8 cellular contexts compared by ENCODE assay signal in genomic region chr4:118865091-118865708, GRCh38. TPM values are rescaled to one million over a fixed set of nuclear protein-coding genes. Genes with fewer than 3 reads are reported as not detected.
DNase-seq lines count a peak whose midpoint lies in the region; ATAC-seq and TF ChIP-seq lines count a peak whose summit lies in the region.

No MANE protein-coding gene starts in this region.

- no peaks in the 10 kb centered on the region for H3K79me1 ChIP-seq in IMR-90 (ENCODE audit: low read depth in 1 of 2, low read length in 2 of 2)

- intact Hi-C loops in IMR-90 (cut with micrococcal nuclease) = no loop called here
- intact Hi-C loops in right lobe of liver (cut with DNase I) = no loop called here
- intact Hi-C loops in posterior cingulate gyrus (cut with DNase I) = no loop called here

- in situ Hi-C loops in IMR-90 (cut with MboI; ENCODE audit: low sequenced_read_pairs) = no loop called here

- H3K14ac ChIP-seq in IMR-90 (replicated peaks; ENCODE audit: low read depth, low read length) = no peak overlapping the region

- H3K4me3 ChIP-seq in DND-41 (ENCODE audit: low read depth in 1 of 2, low read length in 2 of 2) = no peak overlapping the region
- no peak overlapping the region for H3K4me3 ChIP-seq in IMR-90 (ENCODE audit: insufficient read depth, low read depth, low read length)
- peak overlapping the region; percentile 25; the same call in 1 of the 2 replicates for H3K4me3 ChIP-seq in OCI-LY3 (ENCODE audit: low read length)
- peak overlapping the region; percentile 46 for H3K4me3 ChIP-seq in coronary artery
- no peak overlapping the region for H3K4me3 ChIP-seq in right lobe of liver

- 28% methylated on average over 3 of the region's 5 CpGs; no CpG with 5 or more reads in 1 of the 2 experiments for WGBS in IMR-90 (ENCODE audit: extremely low coverage in 2 of 2, insufficient read length in 1 of 2), 2 experiments
- WGBS in right lobe of liver (ENCODE audit: insufficient coverage, low coverage, low lambda C conversion rate, missing lambda C conversion rate) = 4% methylated on average over 5 of the region's 5 CpGs

- 0 out of 2 replicates have a peak overlapping the region, but pooled peaks have one; percentile 48 for H2AFZ ChIP-seq in DND-41 (ENCODE audit: low read depth, low read length)
- H2AFZ ChIP-seq in IMR-90 (replicated peaks; ENCODE audit: low read length, poor library complexity) = peak overlapping the region; percentile 82
- peak overlapping the region; percentile 92 for H2AFZ ChIP-seq in OCI-LY3 (ENCODE audit: low read depth, low read length)

- no peak overlapping the region for H3K23ac ChIP-seq in IMR-90 (ENCODE audit: low read depth, low read length)

- H3K4me2 ChIP-seq in DND-41 (ENCODE audit: insufficient read depth, low read length) = peak overlapping the region; percentile 17; the same call in 1 of the 2 replicates
- no peak overlapping the region for H3K4me2 ChIP-seq in IMR-90 (ENCODE audit: low read depth, low read length)
- H3K4me2 ChIP-seq in OCI-LY3 (ENCODE audit: low read length) = peak overlapping the region; percentile 62

- peak; percentile 53 for TF ChIP-seq RAD21 in IMR-90 (IDR thresholded peaks at IDR 0.05; ENCODE audit: low read length)

- CTCF ChIA-PET in IMR-90 (lab: Yijun Ruan, JAX) = interaction anchor here (0.9 to 1.9 kb wide), 6 partner anchors 11 to 30 kb away, joined by 3 to 7 read pairs (median 4); no protein-coding TSS in a partner anchor

- TF ChIP-seq POLR2A in IMR-90 (IDR thresholded peaks at IDR 0.05; ENCODE audit: low read depth, low read length) (no peak), right lobe of liver (IDR thresholded peaks at IDR 0.05) (no peak)

- H4K91ac ChIP-seq in IMR-90 (ENCODE audit: insufficient read depth, low read depth, low read length) = no peak overlapping the region

- H3K4me1 ChIP-seq in DND-41 (ENCODE audit: insufficient read depth, low read length) (no peaks in the 10 kb centered on the region), IMR-90 (ENCODE audit: control insufficient read depth, insufficient read depth, low read length) (no peaks in the 10 kb centered on the region), OCI-LY3 (ENCODE audit: low read length) (peaks cover 12% of the 10 kb centered on the region), right lobe of liver (no peaks in the 10 kb centered on the region)

- H2BK15ac ChIP-seq in IMR-90 (ENCODE audit: low read depth, low read length) = no peak overlapping the region

- no peak overlapping the region for H2BK20ac ChIP-seq in IMR-90 (ENCODE audit: low read depth, low read length)

- BruUV-seq in IMR-90 (replicated peaks; lab: Mats Ljungman, UMichigan) = no TSS peak

- H3K79me2 ChIP-seq in DND-41 (ENCODE audit: insufficient read depth, low read length) (no peaks in the 10 kb centered on the region), OCI-LY3 (ENCODE audit: low read length) (no peaks in the 10 kb centered on the region)

- no peak overlapping the region for H3K18ac ChIP-seq in IMR-90 (ENCODE audit: low read depth, low read length)

- H3K27me3 ChIP-seq in DND-41 (ENCODE audit: insufficient read depth, low read length, poor library complexity) (no peaks in the 10 kb centered on the region), IMR-90 (ENCODE audit: control insufficient read depth, insufficient read depth, low read length) (no peaks in the 10 kb centered on the region), OCI-LY3 (ENCODE audit: low read depth, low read length) (no peaks in the 10 kb centered on the region), right lobe of liver (no peaks in the 10 kb centered on the region)

- no peak overlapping the region for H2AK9ac ChIP-seq in IMR-90 (replicated peaks; ENCODE audit: low read depth, low read length, poor library complexity)

- no peak overlapping the region for H3K4ac ChIP-seq in IMR-90 (ENCODE audit: low read depth, low read length)

- H2BK5ac ChIP-seq in IMR-90 (ENCODE audit: low read depth, low read length, poor library complexity, severe bottlenecking) = no peak overlapping the region

- H3K9me3 ChIP-seq in DND-41 (ENCODE audit: insufficient read depth, low read length, severe bottlenecking) (no peaks in the 10 kb centered on the region), IMR-90 (ENCODE audit: control insufficient read depth, insufficient read depth, low read length) (no peaks in the 10 kb centered on the region), OCI-LY3 (ENCODE audit: insufficient read depth, low read length) (no peaks in the 10 kb centered on the region), right lobe of liver (no peaks in the 10 kb centered on the region)

- POLR2A ChIA-PET in IMR-90 (lab: Charles Lee; ENCODE audit: unreplicated experiment) = no interaction called here

- H4K8ac ChIP-seq in IMR-90 (ENCODE audit: low read depth in 2 of 2, low read length in 2 of 2) = no peak overlapping the region

- H2BK120ac ChIP-seq in IMR-90 (ENCODE audit: low read depth, low read length) = no peak overlapping the region

- H3K56ac ChIP-seq in IMR-90 (ENCODE audit: extremely low read depth, insufficient read depth, low read length) = no peak overlapping the region

- dilution Hi-C loops in IMR-90 (cut with HindIII; ENCODE audit: low sequenced_read_pairs, unreplicated experiment) = no loop called here

- H3K9ac ChIP-seq in DND-41 (ENCODE audit: low read depth, low read length) (no peak overlapping the region), IMR-90 (ENCODE audit: low read depth, low read length) (no peak overlapping the region), OCI-LY3 (ENCODE audit: low read length) (0 out of 2 replicates have a peak overlapping the region, but pooled peaks have one; percentile 6)

- no peak overlapping the region for H2AK5ac ChIP-seq in IMR-90 (ENCODE audit: low read depth, low read length)

- H3K9me1 ChIP-seq in IMR-90 (ENCODE audit: insufficient read depth, low read length) = no peaks in the 10 kb centered on the region

- H4K5ac ChIP-seq in IMR-90 (ENCODE audit: low read depth, low read length) = no peak overlapping the region

- H4K20me1 ChIP-seq in DND-41 (ENCODE audit: insufficient read depth, low read length) = no peaks in the 10 kb centered on the region
- no peaks in the 10 kb centered on the region for H4K20me1 ChIP-seq in IMR-90 (ENCODE audit: insufficient read depth, low read length)
- H4K20me1 ChIP-seq in OCI-LY3 (ENCODE audit: insufficient read depth, low read length) = no peaks in the 10 kb centered on the region

- H3K36me3 ChIP-seq in DND-41 (ENCODE audit: insufficient read depth, low read length) = no peaks in the 10 kb centered on the region
- H3K36me3 ChIP-seq in IMR-90 (ENCODE audit: control insufficient read depth, insufficient read depth, low read length) = no peaks in the 10 kb centered on the region
- no peaks in the 10 kb centered on the region for H3K36me3 ChIP-seq in OCI-LY3 (replicated peaks; ENCODE audit: low read depth, low read length)
- H3K36me3 ChIP-seq in right lobe of liver = no peaks in the 10 kb centered on the region

- peak; percentile 77 for TF ChIP-seq CTCF in DND-41 (IDR thresholded peaks at IDR 0.05; ENCODE audit: borderline replicate concordance, extremely low read depth, low read length, poor library complexity, severe bottlenecking)
- peak; percentile 63 for TF ChIP-seq CTCF in IMR-90 (conservative IDR thresholded peaks at IDR 0.05; ENCODE audit: low read depth, low read length)
- TF ChIP-seq CTCF in OCI-LY3 (IDR thresholded peaks at IDR 0.05; ENCODE audit: low read depth, low read length) = peak; percentile 82
- peak; percentile 25 for TF ChIP-seq CTCF in coronary artery (IDR thresholded peaks at IDR 0.05)
- TF ChIP-seq CTCF in right lobe of liver (IDR thresholded peaks at IDR 0.05) = peak; percentile 69 to 78 (median 74)

- DNase-seq in DND-41 (peak; percentile 24), IMR-90 (peak; percentile 64), coronary artery (ENCODE audit: low spot score) (no peak), right lobe of liver (peak in 2 of 3 donors; percentile 25 to 57), inferior parietal cortex (ENCODE audit: extremely low spot score) (no peak), posterior cingulate gyrus (no peak)

- H3K27ac ChIP-seq in DND-41 (ENCODE audit: low read length) (no peak overlapping the region), IMR-90 (ENCODE audit: insufficient read depth, low read length) (no peak overlapping the region), OCI-LY3 (ENCODE audit: low read length) (no peak overlapping the region), coronary artery (no peak overlapping the region), right lobe of liver (no peak overlapping the region)

- peak; percentile 86 for ATAC-seq in DND-41 (ENCODE audit: insufficient read depth, low read depth)
- ATAC-seq in GM21381 (IDR thresholded peaks at IDR 0.05; ENCODE audit: unreplicated experiment) = peak; percentile 81
- peak; percentile 86 for ATAC-seq in IMR-90 (ENCODE audit: low read depth)
- peak; percentile 100 for ATAC-seq in right lobe of liver

TF ChIP-seq in IMR-90, 13 proteins besides CTCF, POLR2A, EP300 and RAD21:
- TF ChIP-seq ELK1 (IDR thresholded peaks at IDR 0.05; ENCODE audit: borderline replicate concordance, low read depth, low read length) (no peak), BHLHE40 (IDR thresholded peaks at IDR 0.05; ENCODE audit: low read depth, low read length) (no peak), SMC3 (IDR thresholded peaks at IDR 0.05; ENCODE audit: low read depth, low read length) (peak; percentile 22)

RNA-seq across cellular contexts. Expression of gene SYNPO2, which starts 23.5 kb away (rescaled TPM):
- 1.7 and 1.8 TPM in 2 replicates for total RNA-seq in IMR-90 (2012; rRNA removed)
- 0.89 and 0.99 TPM in 2 replicates for polyA plus RNA-seq in IMR-90 (2012; rRNA removed)
- 0.35 and 0.53 TPM in 2 replicates for polyA plus RNA-seq in IMR-90 (2012; cell fraction: cytosol; rRNA removed)
- polyA plus RNA-seq in IMR-90 (2012; cell fraction: nucleus; rRNA removed; ENCODE audit: low replicate concordance) = 0.58 and 1.6 TPM in 2 replicates
- 10 to 100 TPM in 2 of 6 experiments, 1 to 10 TPM in 4; 2.7 to 11.2 (median 8.2) TPM for total RNA-seq in right lobe of liver

RNA-seq across cellular contexts. Expression of gene SEC24D, which starts 29.3 kb away (rescaled TPM):
- total RNA-seq in IMR-90 (2012; rRNA removed) = 93.2 and 98.9 TPM in 2 replicates
- polyA plus RNA-seq in IMR-90 (2012; rRNA removed) = 86.0 and 111 TPM in 2 replicates
- polyA plus RNA-seq in IMR-90 (2012; cell fraction: cytosol; rRNA removed) = 45.5 and 78.9 TPM in 2 replicates
- polyA plus RNA-seq in IMR-90 (2012; cell fraction: nucleus; rRNA removed; ENCODE audit: low replicate concordance) = 130 and 134 TPM in 2 replicates
- total RNA-seq in right lobe of liver = 10 to 100 TPM; 52.2 to 80.1 (median 69.2) TPM

Comparison
In these comparisons a context has a peak if more than half of its experiments do, and no peak if none do; other contexts are left out.
1. DNase-seq: peak in DND-41 (single experiment), IMR-90 (single experiment) and right lobe of liver (2 of 3); none in coronary artery (single experiment), inferior parietal cortex (single experiment) and posterior cingulate gyrus (0 of 10).
2. H3K4me3 ChIP-seq: peak in OCI-LY3 (single experiment) and coronary artery (single experiment); none in DND-41 (0 of 2), IMR-90 (single experiment) and right lobe of liver (0 of 3).
3. CTCF ChIP-seq: peak in every context shown above with its lines; median percentile 82 in OCI-LY3; 77 in DND-41; 74 in right lobe of liver; 63 in IMR-90; 25 in coronary artery.
4. Peak in every context shown above with its lines, with median percentiles within 50 percentile points of each other: ATAC-seq and H2AFZ ChIP-seq.